In genomic region chr2:86870941-86871340, GRCh38 we compare ENCODE assay signal across 8 cellular contexts. TPM values are rescaled to one million over a fixed set of nuclear protein-coding genes. Genes with fewer than 3 reads are reported as not detected.
DNase-seq lines count a peak whose midpoint lies in the region; ATAC-seq lines count a peak whose summit lies in the region.
"Not testable (repeated sequence)": the region's sequence is repeated elsewhere in the genome, so short reads cannot be mapped to it uniquely, and the experiment has no call there.
"Had no signal": no experiment of that assay in that cellular context is flagged by ENCODE, and none has a peak within 500 bp of the region (broad histone marks: within the 10 kb centered on the region; RNA-seq: fewer than 3 reads in every experiment).

No MANE protein-coding gene starts in this region.

- CTCF ChIA-PET in activated CD4-positive, alpha-beta T cell treated with anti-CD3 and anti-CD28 coated beads for 36 hours (lab: Charles Lee); activated CD8-positive, alpha-beta memory T cell treated with anti-CD3 and anti-CD28 coated beads, Interleukin-2, amount 10 ng/mL, durations not matched to agents 7 days and 5 days (lab: Charles Lee): not testable (repeated sequence)

- POLR2A ChIA-PET in activated CD4-positive, alpha-beta T cell treated with anti-CD3 and anti-CD28 coated beads for 36 hours (lab: Charles Lee): not testable (repeated sequence)

- ATAC-seq in activated CD4-positive, alpha-beta T cell treated with anti-CD3 and anti-CD28 coated beads for 36 hours: peak; percentile 51
- peak; percentile 9 for ATAC-seq in activated CD8-positive, alpha-beta memory T cell treated with anti-CD3 and anti-CD28 coated beads, Interleukin-2, amount 10 ng/mL, durations not matched to agents 7 days and 5 days
- ATAC-seq in activated naive CD4-positive, alpha-beta T cell treated with anti-CD3 and anti-CD28 coated beads, Interleukin-2, amount 50 U/mL, for 72 hours: peak; percentile 59 to 71
- peak; percentile 98 for ATAC-seq in stimulated activated effector memory CD8-positive, alpha-beta T cell treated with anti-CD3 and anti-CD28 coated beads, Interleukin-12 subunit alpha, Interleukin-12 subunit beta, amount 100 ng/mL, for 72 hours
- ATAC-seq in stimulated activated naive CD8-positive, alpha-beta T cell treated with anti-CD3 and anti-CD28 coated beads, Interleukin-15, amount 100 ng/mL, for 72 hours: peak; percentile 78

- H3K9me3 Mint-ChIP-seq in activated CD4-positive, alpha-beta T cell treated with anti-CD3 and anti-CD28 coated beads for 36 hours (ENCODE audit: low read depth); activated CD8-positive, alpha-beta memory T cell treated with anti-CD3 and anti-CD28 coated beads, Interleukin-2, amount 10 ng/mL, durations not matched to agents 7 days and 5 days (ENCODE audit: low read depth); activated naive CD4-positive, alpha-beta T cell treated with anti-CD3 and anti-CD28 coated beads, Interleukin-2, amount 50 U/mL, for 72 hours; stimulated activated effector memory CD8-positive, alpha-beta T cell treated with anti-CD3 and anti-CD28 coated beads, Interleukin-12 subunit alpha, Interleukin-12 subunit beta, amount 100 ng/mL, for 72 hours; stimulated activated naive CD8-positive, alpha-beta T cell treated with anti-CD3 and anti-CD28 coated beads, Interleukin-15, amount 100 ng/mL, for 72 hours: not testable (repeated sequence)

- H3K27ac Mint-ChIP-seq in activated CD4-positive, alpha-beta T cell treated with anti-CD3 and anti-CD28 coated beads for 36 hours; activated CD8-positive, alpha-beta memory T cell treated with anti-CD3 and anti-CD28 coated beads, Interleukin-2, amount 10 ng/mL, durations not matched to agents 7 days and 5 days; activated naive CD4-positive, alpha-beta T cell treated with anti-CD3 and anti-CD28 coated beads, Interleukin-2, amount 50 U/mL, for 72 hours; stimulated activated effector memory CD8-positive, alpha-beta T cell treated with anti-CD3 and anti-CD28 coated beads, Interleukin-12 subunit alpha, Interleukin-12 subunit beta, amount 100 ng/mL, for 72 hours; stimulated activated naive CD8-positive, alpha-beta T cell treated with anti-CD3 and anti-CD28 coated beads, Interleukin-15, amount 100 ng/mL, for 72 hours: not testable (repeated sequence)

- not testable (repeated sequence) for H3K36me3 Mint-ChIP-seq in activated CD4-positive, alpha-beta T cell treated with anti-CD3 and anti-CD28 coated beads for 36 hours (ENCODE audit: low read depth); activated CD8-positive, alpha-beta memory T cell treated with anti-CD3 and anti-CD28 coated beads, Interleukin-2, amount 10 ng/mL, durations not matched to agents 7 days and 5 days; activated naive CD4-positive, alpha-beta T cell treated with anti-CD3 and anti-CD28 coated beads, Interleukin-2, amount 50 U/mL, for 72 hours; stimulated activated effector memory CD8-positive, alpha-beta T cell treated with anti-CD3 and anti-CD28 coated beads, Interleukin-12 subunit alpha, Interleukin-12 subunit beta, amount 100 ng/mL, for 72 hours

- not testable (repeated sequence) for DNase-seq in activated CD4-positive, alpha-beta T cell treated with anti-CD3 and anti-CD28 coated beads for 36 hours; activated CD8-positive, alpha-beta memory T cell treated with anti-CD3 and anti-CD28 coated beads, Interleukin-2, amount 10 ng/mL, durations not matched to agents 7 days and 5 days; activated naive CD4-positive, alpha-beta T cell treated with anti-CD3 and anti-CD28 coated beads, Interleukin-2, amount 50 U/mL, for 72 hours (ENCODE audit: low spot score in 2 of 2); stimulated activated effector memory CD8-positive, alpha-beta T cell treated with anti-CD3 and anti-CD28 coated beads, Interleukin-12 subunit alpha, Interleukin-12 subunit beta, amount 100 ng/mL, for 72 hours (ENCODE audit: low spot score in 2 of 2); stimulated activated naive CD8-positive, alpha-beta T cell treated with anti-CD3 and anti-CD28 coated beads, Interleukin-15, amount 100 ng/mL, for 72 hours

- H3K4me3 Mint-ChIP-seq in activated CD4-positive, alpha-beta T cell treated with anti-CD3 and anti-CD28 coated beads for 36 hours; activated CD8-positive, alpha-beta memory T cell treated with anti-CD3 and anti-CD28 coated beads, Interleukin-2, amount 10 ng/mL, durations not matched to agents 7 days and 5 days; stimulated activated effector memory CD8-positive, alpha-beta T cell treated with anti-CD3 and anti-CD28 coated beads, Interleukin-12 subunit alpha, Interleukin-12 subunit beta, amount 100 ng/mL, for 72 hours; stimulated activated naive CD8-positive, alpha-beta T cell treated with anti-CD3 and anti-CD28 coated beads, Interleukin-15, amount 100 ng/mL, for 72 hours: not testable (repeated sequence)

- intact Hi-C loops in activated CD4-positive, alpha-beta T cell treated with anti-CD3 and anti-CD28 coated beads for 36 hours (cut with DNase I, micrococcal nuclease): not testable (repeated sequence)

- not testable (repeated sequence) for H3K27me3 Mint-ChIP-seq in activated CD4-positive, alpha-beta T cell treated with anti-CD3 and anti-CD28 coated beads for 36 hours; activated CD8-positive, alpha-beta memory T cell treated with anti-CD3 and anti-CD28 coated beads, Interleukin-2, amount 10 ng/mL, durations not matched to agents 7 days and 5 days; stimulated activated naive CD8-positive, alpha-beta T cell treated with anti-CD3 and anti-CD28 coated beads, Interleukin-15, amount 100 ng/mL, for 72 hours

- not testable (repeated sequence) for H3K4me1 Mint-ChIP-seq in activated CD4-positive, alpha-beta T cell treated with anti-CD3 and anti-CD28 coated beads for 36 hours; activated CD8-positive, alpha-beta memory T cell treated with anti-CD3 and anti-CD28 coated beads, Interleukin-2, amount 10 ng/mL, durations not matched to agents 7 days and 5 days; stimulated activated effector memory CD8-positive, alpha-beta T cell treated with anti-CD3 and anti-CD28 coated beads, Interleukin-12 subunit alpha, Interleukin-12 subunit beta, amount 100 ng/mL, for 72 hours
- peaks cover 12% of the 10 kb centered on the region for H3K4me1 Mint-ChIP-seq in stimulated activated naive CD8-positive, alpha-beta T cell treated with anti-CD3 and anti-CD28 coated beads, Interleukin-15, amount 100 ng/mL, for 72 hours

RNA-seq across cellular contexts. Expression of gene CD8B, which starts 9.3 kb away (rescaled TPM):
- 1 to 10 TPM; 2.1 to 2.3 TPM for total RNA-seq in activated CD4-positive, alpha-beta T cell treated with anti-CD3 and anti-CD28 coated beads for 36 hours
- total RNA-seq in activated CD8-positive, alpha-beta memory T cell treated with anti-CD3 and anti-CD28 coated beads, Interleukin-2, amount 10 ng/mL, durations not matched to agents 7 days and 5 days: 100 to 1,000 TPM; 296 to 396 TPM
- total RNA-seq in activated naive CD4-positive, alpha-beta T cell treated with anti-CD3 and anti-CD28 coated beads, Interleukin-2, amount 50 U/mL, for 72 hours: 1 to 10 TPM; 1.3 to 2.8 TPM
- total RNA-seq: A172, B cell, Calu3 had no signal

Comparison
In these comparisons a context has a peak if more than half of its experiments do, and no peak if none do; other contexts are left out.
1. ATAC-seq: peak in every context shown above with its lines; median percentile 98 in stimulated activated effector memory CD8-positive, alpha-beta T cell treated with anti-CD3 and anti-CD28 coated beads, Interleukin-12 subunit alpha, Interleukin-12 subunit beta, amount 100 ng/mL, for 72 hours; 78 in stimulated activated naive CD8-positive, alpha-beta T cell treated with anti-CD3 and anti-CD28 coated beads, Interleukin-15, amount 100 ng/mL, for 72 hours; 65 in activated naive CD4-positive, alpha-beta T cell treated with anti-CD3 and anti-CD28 coated beads, Interleukin-2, amount 50 U/mL, for 72 hours; 51 in activated CD4-positive, alpha-beta T cell treated with anti-CD3 and anti-CD28 coated beads for 36 hours; 9 in activated CD8-positive, alpha-beta memory T cell treated with anti-CD3 and anti-CD28 coated beads, Interleukin-2, amount 10 ng/mL, durations not matched to agents 7 days and 5 days.
2. RNA of gene CD8B, which starts 9.3 kb away (total RNA-seq): 296 to 396 TPM in activated CD8-positive, alpha-beta memory T cell treated with anti-CD3 and anti-CD28 coated beads, Interleukin-2, amount 10 ng/mL, durations not matched to agents 7 days and 5 days; 1.3 to 2.8 TPM in activated naive CD4-positive, alpha-beta T cell treated with anti-CD3 and anti-CD28 coated beads, Interleukin-2, amount 50 U/mL, for 72 hours and 2.1 to 2.3 TPM in activated CD4-positive, alpha-beta T cell treated with anti-CD3 and anti-CD28 coated beads for 36 hours; every median in the first group is over 10 times any median in the second.